ENCODE assay signal across 8 cellular contexts in genomic region chr12:40105515-40106201, GRCh38. TPM values are rescaled to one million over a fixed set of nuclear protein-coding genes. Genes with fewer than 3 reads are reported as not detected.
A peak's percentile ranks its signal among the peaks of the same experiment; 100 is the strongest.
DNase-seq lines count a peak whose midpoint lies in the region; ATAC-seq, FAIRE-seq and TF ChIP-seq lines count a peak whose summit lies in the region.

Gene SLC2A13 (minus strand): TSS chr12:40106081. CDS start chr12:40105808, 273 bp downstream.

- no peaks in the 10 kb centered on the region for H3K9me3 ChIP-seq in right atrium auricular region

- no peaks in the 10 kb centered on the region for H3K36me3 Mint-ChIP-seq in T-cell

- peak; percentile 84 to 90 (median 89) for ATAC-seq in T-cell (replicated peaks in 1 of 4)

- no peak for FAIRE-seq in urothelium cell line (lab: Jason Lieb, UNC)

- DNase-seq in H7 (peak; percentile 96), LNCaP clone FGC (ENCODE audit: low read depth) (no peak), T-cell (peak; percentile 35 to 77 (median 66)), amniotic epithelial cell (ENCODE audit: low read depth) (peak; percentile 55), right atrium auricular region (ENCODE audit: low spot score) (peak; percentile 73), pulmonary artery endothelial cell (ENCODE audit: low read depth, low spot score) (peak; percentile 22), urothelium cell line (ENCODE audit: low spot score) (peak; percentile 90)

- H3K36me3 ChIP-seq in H7 (replicated peaks; ENCODE audit: control insufficient read depth, insufficient read depth, low read length), result no peaks in the 10 kb centered on the region
- H3K36me3 ChIP-seq in right atrium auricular region, result no peaks in the 10 kb centered on the region

- H3K4me1 ChIP-seq in right atrium auricular region, result peaks cover 0 to 30% of the 10 kb centered on the region in 2 donors

- H3K27ac ChIP-seq in right atrium auricular region, result peak within 1 kb of the TSS; percentile 87

- peaks cover 5 to 6% of the 10 kb centered on the region in 2 donors for H3K27me3 Mint-ChIP-seq in T-cell

- H3K4me1 Mint-ChIP-seq in T-cell, result peaks cover 33 to 46% (median 37%) of the 10 kb centered on the region in 3 donors

- H3K27me3 ChIP-seq in H7 (ENCODE audit: control insufficient read depth, insufficient read depth, low read length) (peaks cover 2% of the 10 kb centered on the region; the same call in 1 of the 2 replicates), right atrium auricular region (no peaks in the 10 kb centered on the region)

- peak within 1 kb of the TSS; percentile 82 to 87 (median 82) for H3K4me3 Mint-ChIP-seq in T-cell

- no peaks in the 10 kb centered on the region for H3K9me3 Mint-ChIP-seq in T-cell

- TF ChIP-seq CTCF in LNCaP clone FGC (IDR thresholded peaks at IDR 0.05; ENCODE audit: control insufficient read depth, extremely low read depth, insufficient read depth), result 0 out of 2 replicates have a peak, but pooled peaks have one; percentile 8
- TF ChIP-seq CTCF in right atrium auricular region (IDR thresholded peaks at IDR 0.05), result no peak

- POLR2A ChIA-PET in T-cell (lab: Charles Lee), result no interaction called here

- CTCF ChIA-PET in T-cell (lab: Charles Lee), result interaction anchor here (0.5 to 5.6 kb wide), 10 partner anchors 9 to 1969 kb away, joined by 3 to 46 read pairs (median 4); no protein-coding TSS in a partner anchor

- H3K27ac Mint-ChIP-seq in T-cell, result peak within 1 kb of the TSS; percentile 81 to 89

- TF ChIP-seq POLR2A in GM10847 (IDR thresholded peaks at IDR 0.05; ENCODE audit: extremely low read depth, insufficient read length), result peak; percentile 40

- H3K4me3 ChIP-seq in H7 (ENCODE audit: insufficient read depth, low read depth, low read length), result peak within 1 kb of the TSS; percentile 82
- peak within 1 kb of the TSS; percentile 54 for H3K4me3 ChIP-seq in LNCaP clone FGC (ENCODE audit: low read depth, low read length)
- peak within 1 kb of the TSS; percentile 94 to 99 for H3K4me3 ChIP-seq in right atrium auricular region

RNA-seq across cellular contexts. Expression of gene SLC2A13, which starts in this region (rescaled TPM):
- total RNA-seq in H7 (2014; rRNA removed; shearing (Covaris generic)), result 13.8 and 20.1 TPM in 2 replicates
- total RNA-seq in T-cell (1 to 10 TPM; 4.2 to 6.0 (median 5.1) TPM), right atrium auricular region (10 to 100 TPM in 1 of 2 donors, 1 to 10 TPM in 1; 8.8 to 14.6 TPM), pulmonary artery endothelial cell (3.4 and 6.3 TPM in 2 replicates)
